15 cellular contexts compared by ENCODE assay signal in the genomic region with DNA sequence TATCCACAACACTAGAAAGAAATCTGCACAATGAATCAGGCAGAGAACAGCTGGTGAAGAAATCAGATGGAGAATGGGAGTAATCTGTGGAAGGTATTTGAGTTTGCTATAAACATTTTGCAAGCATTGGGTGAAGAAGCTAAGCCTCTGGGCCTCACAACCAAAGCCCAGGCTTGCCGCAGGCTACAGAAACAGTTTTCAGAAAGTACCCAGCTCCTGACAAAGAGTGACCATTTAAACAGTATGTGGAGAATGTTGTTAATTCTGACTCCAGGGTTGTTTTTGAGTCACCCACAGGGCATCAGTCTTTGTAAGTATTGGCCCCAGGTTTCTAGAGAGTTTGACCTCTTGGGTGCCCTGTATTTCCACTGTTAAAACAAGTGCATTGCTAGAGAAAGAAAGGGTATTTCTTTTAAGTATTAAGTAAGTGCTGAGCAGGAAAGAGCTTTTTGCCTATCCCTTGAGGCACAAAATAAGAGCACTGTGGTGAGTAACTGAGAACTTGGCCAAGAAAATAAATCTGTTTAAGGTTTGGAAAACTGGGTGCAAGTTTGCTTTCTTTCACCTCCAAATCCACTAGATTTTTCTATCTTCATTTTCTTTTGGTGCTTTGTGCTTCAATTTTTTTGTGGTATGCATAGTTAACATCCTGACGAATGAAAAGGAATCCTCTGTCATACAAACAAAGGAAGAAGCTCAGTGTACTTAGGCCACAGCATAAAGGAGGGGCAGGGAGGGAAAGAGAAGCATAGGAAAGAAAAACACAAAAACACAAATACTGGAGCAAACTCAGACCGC.
DNase-seq lines count a peak whose midpoint lies in the region; ATAC-seq and TF ChIP-seq lines count a peak whose summit lies in the region.
"Had no signal": no experiment of that assay in that cellular context is flagged by ENCODE, and none has a peak within 500 bp of the region (broad histone marks: within the 10 kb centered on the region; RNA-seq: fewer than 3 reads in every experiment).

No MANE protein-coding gene starts in this region.

- H3K27me3 ChIP-seq in lower lobe of right lung (ENCODE audit: low read depth), result no peaks in the 10 kb centered on the region
- H3K27me3 ChIP-seq: uterus had no signal

- no peak overlapping the region for H3K27ac ChIP-seq in lower lobe of right lung
- H3K27ac ChIP-seq: uterus had no signal

- no peaks in the 10 kb centered on the region for H3K36me3 ChIP-seq in lower lobe of right lung
- H3K36me3 ChIP-seq: uterus had no signal

- H3K4me1 ChIP-seq in lower lobe of right lung, result no peaks in the 10 kb centered on the region
- H3K4me1 ChIP-seq: uterus had no signal

- H3K4me3 ChIP-seq in foreskin fibroblast (ENCODE audit: low read depth in 1 of 2, low read length in 2 of 2) (no peak overlapping the region), lower lobe of right lung (no peak overlapping the region)
- H3K4me3 ChIP-seq: uterus had no signal

- DNase-seq in EH (ENCODE audit: low read depth), result peak; percentile 95
- peak; percentile 1 for DNase-seq in T1000 (lab: John Stamatoyannopoulos, UW)
- DNase-seq in foreskin fibroblast, result peak; percentile 59 to 83
- DNase-seq in pons (ENCODE audit: low spot score), result peak; percentile 5
- no peak for DNase-seq in activated T-cell treated with anti-CD3 and anti-CD28 coated beads, Interleukin-2, amount 50 U/mL, for 48 hours
- no peak for DNase-seq in hepatic stellate cell (ENCODE audit: low spot score)
- DNase-seq in lower lobe of right lung, result no peak
- DNase-seq: caudate nucleus; CD4-positive, alpha-beta memory T cell; hypothalamus; NCI-H1092 treated with DMSO at 0.1 percent for 48 hours; T-helper 2 cell; uterus had no signal

- intact Hi-C loops in lower lobe of right lung (cut with DNase I), result no loop called here

- no peaks in the 10 kb centered on the region for H3K9me3 ChIP-seq in lower lobe of right lung
- H3K9me3 ChIP-seq: uterus had no signal

- ATAC-seq in HG03175 (IDR thresholded peaks at IDR 0.05; ENCODE audit: unreplicated experiment), result no peak
- ATAC-seq in lower lobe of right lung, result no peak
- ATAC-seq: natural killer cell treated with Interleukin-12 subunit alpha and Interleukin-12 subunit beta and Interleukin-15 and Interleukin-18, amount 100 ng/mL, for 72 hours had no signal

- TF ChIP-seq CTCF in foreskin fibroblast (IDR thresholded peaks at IDR 0.05; ENCODE audit: low read depth, low read length) (no peak), lower lobe of right lung (IDR thresholded peaks at IDR 0.05) (no peak)

Comparison
In these comparisons a context has a peak if more than half of its experiments do, and no peak if none do; other contexts are left out.
1. DNase-seq: peak in EH (single experiment), T1000 (single experiment), foreskin fibroblast (2 of 2) and pons (single experiment); none in activated T-cell treated with anti-CD3 and anti-CD28 coated beads, Interleukin-2, amount 50 U/mL, for 48 hours (0 of 2), hepatic stellate cell (single experiment) and lower lobe of right lung (single experiment).